ENCODE assay signal across 21 cellular contexts in the genomic region with DNA sequence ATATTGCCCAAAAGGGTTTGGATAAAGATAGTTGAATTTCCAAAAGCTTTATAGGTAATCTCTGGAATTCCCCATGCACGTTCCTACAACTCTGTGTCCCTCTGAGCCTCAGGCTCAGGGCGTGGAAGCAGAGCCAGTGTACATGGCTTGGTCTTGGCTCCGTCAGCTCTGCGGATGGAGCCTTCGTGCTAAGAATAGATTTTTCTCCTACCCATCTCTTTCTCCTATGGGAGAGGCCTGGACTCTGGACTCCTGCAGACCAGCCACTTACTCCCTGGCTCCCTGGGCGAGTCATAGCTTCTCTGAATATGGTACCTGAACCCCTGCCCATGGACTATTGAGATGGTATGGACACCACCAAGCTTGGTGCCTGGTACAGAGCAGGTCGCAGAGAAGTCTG.
DNase-seq lines count a peak whose midpoint lies in the region; ATAC-seq and TF ChIP-seq lines count a peak whose summit lies in the region.
"Had no signal": no experiment of that assay in that cellular context is flagged by ENCODE, and none has a peak within 500 bp of the region (broad histone marks: within the 10 kb centered on the region; RNA-seq: fewer than 3 reads in every experiment).

No MANE protein-coding gene starts in this region.

- WGBS in hepatocyte (ENCODE audit: low lambda C conversion rate, missing lambda C conversion rate): 93% methylated on average over 7 of the region's 7 CpGs
- 46 to 66% (median 51%) methylated on average over 7 of the region's 7 CpGs for WGBS in psoas muscle, 3 donors

- H3K9me3 ChIP-seq in cardiac muscle cell (ENCODE audit: low read depth) (no peaks in the 10 kb centered on the region), hepatocyte (ENCODE audit: low read depth) (no peaks in the 10 kb centered on the region), psoas muscle (no peaks in the 10 kb centered on the region)
- H3K9me3 ChIP-seq: BE2C, Peyer's patch, SJSA1 had no signal

- H3K4me2 ChIP-seq in hepatocyte: no peak overlapping the region

- no peaks in the 10 kb centered on the region for H4K20me1 ChIP-seq in hepatocyte (ENCODE audit: insufficient read depth, poor library complexity, severe bottlenecking)

- ATAC-seq in psoas muscle (peak; percentile 65 to 88 (median 85)), GM19452 (IDR thresholded peaks at IDR 0.05; ENCODE audit: unreplicated experiment) (no peak)

- no peak overlapping the region for H2AFZ ChIP-seq in hepatocyte
- H2AFZ ChIP-seq: GM23248 had no signal

- H3K36me3 ChIP-seq in cardiac muscle cell (no peaks in the 10 kb centered on the region), hepatocyte (replicated peaks; ENCODE audit: insufficient read depth, low read depth) (no peaks in the 10 kb centered on the region), psoas muscle (ENCODE audit: insufficient read depth in 1 of 2, low read depth in 1 of 2) (peaks cover 0 to 15% of the 10 kb centered on the region in 2 donors)
- H3K36me3 ChIP-seq: BE2C, Peyer's patch had no signal

- H3K27ac ChIP-seq in cardiac muscle cell: peak overlapping the region; percentile 36
- peak overlapping the region; percentile 20 for H3K27ac ChIP-seq in hepatocyte
- H3K27ac ChIP-seq in psoas muscle: no peak overlapping the region
- H3K27ac ChIP-seq: GM23248, HL-60, Peyer's patch, SJSA1 had no signal

- peak; percentile 49 for DNase-seq in HuH-7.5 (ENCODE audit: low spot score)
- DNase-seq in cardiac muscle cell (ENCODE audit: low read depth in 1 of 2, low spot score in 1 of 2): peak in 1 of 2 donors; percentile 33
- no peak for DNase-seq in hepatocyte (ENCODE audit: low spot score)
- no peak for DNase-seq in psoas muscle
- DNase-seq in globus pallidus (ENCODE audit: low spot score): no peak
- no peak for DNase-seq in NOMO-1 treated with dmso at 0.1 percent for 144 hours (lab: John Stamatoyannopoulos, UW; ENCODE audit: unreplicated experiment)
- DNase-seq: BE2C, EL, GF-D8, GM23248, H9, KG1, NCI-H1092 treated with DMSO at 0.1 percent for 48 hours, NCI-H2029 treated with DMSO at 0.1 percent for 48 hours, NCI-H226, NCI-H524 treated with DMSO at 0.1 percent for 48 hours, NCI-H82, Peyer's patch had no signal

- H3K4me1 ChIP-seq in cardiac muscle cell (ENCODE audit: low read depth) (peaks cover 12% of the 10 kb centered on the region), hepatocyte (ENCODE audit: insufficient read depth) (peaks cover 8% of the 10 kb centered on the region), psoas muscle (peaks cover 14% of the 10 kb centered on the region)
- H3K4me1 ChIP-seq: Peyer's patch, SJSA1 had no signal

- H3K27me3 ChIP-seq in cardiac muscle cell: no peaks in the 10 kb centered on the region
- no peaks in the 10 kb centered on the region for H3K27me3 ChIP-seq in hepatocyte
- no peaks in the 10 kb centered on the region for H3K27me3 ChIP-seq in psoas muscle (ENCODE audit: insufficient read depth in 3 of 3, low read length in 2 of 3)
- H3K27me3 ChIP-seq: BE2C, Peyer's patch, SJSA1 had no signal

- H3K79me2 ChIP-seq in hepatocyte: no peaks in the 10 kb centered on the region

- TF ChIP-seq CTCF in cardiac muscle cell (IDR thresholded peaks at IDR 0.05; ENCODE audit: low read depth, low read length) (no peak), hepatocyte (IDR thresholded peaks at IDR 0.05; ENCODE audit: poor library complexity) (no peak), psoas muscle (IDR thresholded peaks at IDR 0.05) (no peak)

- intact Hi-C loops in psoas muscle (cut with DNase I): no loop called here

- H3K9me2 ChIP-seq in hepatocyte (replicated peaks; ENCODE audit: insufficient read depth): no peaks in the 10 kb centered on the region

- H3K4me3 ChIP-seq in cardiac muscle cell (no peak overlapping the region), hepatocyte (no peak overlapping the region), psoas muscle (no peak overlapping the region)
- H3K4me3 ChIP-seq: GM23248, Peyer's patch, SJSA1 had no signal
